In genomic region chr19:1026189-1027019, GRCh38 we compare ENCODE assay signal across 1 cellular context.
A peak's percentile ranks its signal among the peaks of the same experiment; 100 is the strongest.
TF ChIP-seq lines count a peak whose summit lies in the region.

Gene CNN2 (plus strand): TSS chr19:1026608. CDS start chr19:1026662, 54 bp downstream.

TF ChIP-seq in K562, 482 proteins besides CTCF, POLR2A, EP300 and RAD21 (continued from another document and continues in another):
- TF ChIP-seq ZBTB40 (IDR thresholded peaks at IDR 0.05) (no peak), ZBTB40 (CRISPR knock-in tag; IDR thresholded peaks at IDR 0.05) (no peak), MIER1 (IDR thresholded peaks at IDR 0.05; ENCODE audit: low read depth) (no peak), NFYB (IDR thresholded peaks at IDR 0.05; ENCODE audit: extremely low read depth, insufficient read length) (peak; percentile 70), PHF8 (IDR thresholded peaks at IDR 0.05; ENCODE audit: borderline replicate concordance, low read length) (peak; percentile 64; the same call in 1 of the 2 replicates), ZNF146 (CRISPR knock-in tag; IDR thresholded peaks at IDR 0.05; ENCODE audit: unreplicated experiment) (peak; percentile 2), HMGN3 (IDR thresholded peaks at IDR 0.05; ENCODE audit: borderline replicate concordance, extremely low read depth, insufficient read length, low read depth, low read length) (peak; percentile 59), SUPT5H (IDR thresholded peaks at IDR 0.05) (peak; percentile 77; the same call in 1 of the 2 replicates), DEAF1 (CRISPR knock-in tag; IDR thresholded peaks at IDR 0.05) (no peak), EGR1 (conservative IDR thresholded peaks at IDR 0.05) (peak; percentile 79), AFF4 (CRISPR knock-in tag; IDR thresholded peaks at IDR 0.05) (0 out of 2 replicates have a peak, but pooled peaks have one; percentile 39), TEAD1 (CRISPR knock-in tag; IDR thresholded peaks at IDR 0.05) (peak in 1 of 2 experiments; percentile 94; a peak in 2 of 4 replicates), GTF3C2 (IDR thresholded peaks at IDR 0.05; ENCODE audit: borderline replicate concordance, extremely low read depth, insufficient read length) (no peak), VEZF1 (CRISPR knock-in tag; IDR thresholded peaks at IDR 0.05) (peak; percentile 47), NRF1 (conservative IDR thresholded peaks at IDR 0.05 in 1 of 2, IDR thresholded peaks at IDR 0.05 in 1 of 2) (peak in 1 of 2 experiments; percentile 61; a peak in 2 of 4 replicates), TAF1 (IDR thresholded peaks at IDR 0.05; ENCODE audit: control insufficient read depth, extremely low read depth, insufficient read depth, low read length, severe bottlenecking) (peak; percentile 54), CXXC5 (CRISPR knock-in tag; IDR thresholded peaks at IDR 0.05) (peak; percentile 87)
